21 cellular contexts compared by ENCODE assay signal in the genomic region with DNA sequence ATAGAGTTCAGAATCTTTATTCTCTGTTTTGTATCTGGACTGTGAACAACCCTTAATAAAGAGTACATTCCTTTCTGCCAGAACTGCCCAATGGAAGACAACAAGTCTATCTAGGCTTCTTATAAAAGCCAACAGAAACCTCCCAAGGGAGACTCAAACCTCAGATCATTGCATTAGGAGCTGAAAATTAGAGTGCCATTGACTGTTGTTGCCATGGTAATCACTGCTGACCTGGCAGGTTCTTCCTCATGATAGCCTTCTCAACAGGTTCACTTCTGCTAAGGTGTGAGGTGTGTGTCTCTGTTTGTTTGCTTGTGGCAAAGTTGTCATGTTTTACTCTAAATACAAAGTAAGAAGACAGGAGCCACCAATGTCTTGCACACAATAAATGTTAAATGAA.
DNase-seq lines count a peak whose midpoint lies in the region; TF ChIP-seq lines count a peak whose summit lies in the region.
"Had no signal": no experiment of that assay in that cellular context is flagged by ENCODE, and none has a peak within 500 bp of the region (broad histone marks: within the 10 kb centered on the region; RNA-seq: fewer than 3 reads in every experiment).

No MANE protein-coding gene starts in this region.

- H3K27ac Mint-ChIP-seq in endodermal cell, result no peak overlapping the region
- no peak overlapping the region for H3K27ac Mint-ChIP-seq in activated CD4-positive, alpha-beta T cell treated with anti-CD3 and anti-CD28 coated beads, Interleukin-2, amount 10 ng/mL, durations not matched to agents 7 days and 5 days
- H3K27ac Mint-ChIP-seq: activated naive CD8-positive, alpha-beta T cell treated with anti-CD3 and anti-CD28 coated beads for 36 hours; activated T-helper 17 cell treated with anti-CD3 and anti-CD28 coated beads, Interleukin-2, amount 50 U/mL, for 72 hours; neural progenitor cell had no signal

- H3K27me3 Mint-ChIP-seq in endodermal cell (ENCODE audit: insufficient read depth), result no peaks in the 10 kb centered on the region
- H3K27me3 Mint-ChIP-seq in activated CD4-positive, alpha-beta T cell treated with anti-CD3 and anti-CD28 coated beads, Interleukin-2, amount 10 ng/mL, durations not matched to agents 7 days and 5 days, result peaks cover 12% of the 10 kb centered on the region

- H3K4me1 Mint-ChIP-seq in endodermal cell, result peaks cover 30% of the 10 kb centered on the region
- H3K4me1 Mint-ChIP-seq in activated CD4-positive, alpha-beta T cell treated with anti-CD3 and anti-CD28 coated beads, Interleukin-2, amount 10 ng/mL, durations not matched to agents 7 days and 5 days, result no peaks in the 10 kb centered on the region
- H3K4me1 Mint-ChIP-seq: activated naive CD8-positive, alpha-beta T cell treated with anti-CD3 and anti-CD28 coated beads for 36 hours; activated T-helper 17 cell treated with anti-CD3 and anti-CD28 coated beads, Interleukin-2, amount 50 U/mL, for 72 hours had no signal

- H3K36me3 ChIP-seq in endodermal cell (ENCODE audit: control insufficient read depth, insufficient read depth, low read length), result no peaks in the 10 kb centered on the region
- H3K36me3 ChIP-seq: neural progenitor cell, right lobe of liver, thoracic aorta had no signal

- H3K4me1 ChIP-seq in endodermal cell (ENCODE audit: control insufficient read depth, insufficient read depth, low read length), result no peaks in the 10 kb centered on the region
- H3K4me1 ChIP-seq: right lobe of liver had no signal

- no peak overlapping the region for H3K4me3 Mint-ChIP-seq in endodermal cell
- no peak overlapping the region for H3K4me3 Mint-ChIP-seq in activated CD4-positive, alpha-beta T cell treated with anti-CD3 and anti-CD28 coated beads, Interleukin-2, amount 10 ng/mL, durations not matched to agents 7 days and 5 days
- H3K4me3 Mint-ChIP-seq: activated naive CD8-positive, alpha-beta T cell treated with anti-CD3 and anti-CD28 coated beads for 36 hours; activated T-helper 17 cell treated with anti-CD3 and anti-CD28 coated beads, Interleukin-2, amount 50 U/mL, for 72 hours; neural progenitor cell had no signal

- no peak overlapping the region for H3K27ac ChIP-seq in endodermal cell (ENCODE audit: low read depth, low read length)
- H3K27ac ChIP-seq: C4-2B, neural progenitor cell, right lobe of liver, thoracic aorta had no signal

- POLR2A ChIA-PET in activated CD4-positive, alpha-beta T cell treated with anti-CD3 and anti-CD28 coated beads, Interleukin-2, amount 10 ng/mL, durations not matched to agents 7 days and 5 days (lab: Charles Lee), result no interaction called here

- no peaks in the 10 kb centered on the region for H3K27me3 ChIP-seq in endodermal cell (ENCODE audit: control insufficient read depth, insufficient read depth, low read length, poor library complexity, severe bottlenecking)
- H3K27me3 ChIP-seq: neural progenitor cell, right lobe of liver had no signal

- H3K4me3 ChIP-seq in endodermal cell (ENCODE audit: low read length), result no peak overlapping the region
- H3K4me3 ChIP-seq: lung, neural progenitor cell, right lobe of liver, thoracic aorta had no signal

- CTCF ChIA-PET in activated CD4-positive, alpha-beta T cell treated with anti-CD3 and anti-CD28 coated beads, Interleukin-2, amount 10 ng/mL, durations not matched to agents 7 days and 5 days (lab: Charles Lee), result no interaction called here

- H3K36me3 Mint-ChIP-seq in endodermal cell (ENCODE audit: low read depth), result no peaks in the 10 kb centered on the region
- no peaks in the 10 kb centered on the region for H3K36me3 Mint-ChIP-seq in activated CD4-positive, alpha-beta T cell treated with anti-CD3 and anti-CD28 coated beads, Interleukin-2, amount 10 ng/mL, durations not matched to agents 7 days and 5 days (ENCODE audit: low read depth)
- H3K36me3 Mint-ChIP-seq: activated naive CD8-positive, alpha-beta T cell treated with anti-CD3 and anti-CD28 coated beads for 36 hours; neural progenitor cell had no signal

- no peak overlapping the region for H3K9ac ChIP-seq in endodermal cell (ENCODE audit: extremely low read depth, low read length, poor library complexity, severe bottlenecking)
- H3K9ac ChIP-seq: neural progenitor cell had no signal

- no peak for TF ChIP-seq CTCF in endodermal cell (conservative IDR thresholded peaks at IDR 0.05)

- H3K9me3 Mint-ChIP-seq in endodermal cell, result no peaks in the 10 kb centered on the region
- H3K9me3 Mint-ChIP-seq in activated CD4-positive, alpha-beta T cell treated with anti-CD3 and anti-CD28 coated beads, Interleukin-2, amount 10 ng/mL, durations not matched to agents 7 days and 5 days, result no peaks in the 10 kb centered on the region
- H3K9me3 Mint-ChIP-seq: activated naive CD8-positive, alpha-beta T cell treated with anti-CD3 and anti-CD28 coated beads for 36 hours; activated T-helper 17 cell treated with anti-CD3 and anti-CD28 coated beads, Interleukin-2, amount 50 U/mL, for 72 hours; neural progenitor cell had no signal

- H3K9me3 ChIP-seq in endodermal cell (ENCODE audit: control insufficient read depth, low read length), result no peaks in the 10 kb centered on the region
- H3K9me3 ChIP-seq: right lobe of liver, thoracic aorta had no signal

- in situ Hi-C loops in ACHN (cut with HindIII; ENCODE audit: low pct_ligation_motif_present, low pct_unique_long_range_greater_than_20kb, low sequenced_read_pairs), result no loop called here

- DNase-seq in DMS153 treated with DMSO at 0.1 percent for 48 hours (lab: John Stamatoyannopoulos, UW; ENCODE audit: unreplicated experiment) (peak; percentile 78), NCI-H128 (lab: John Stamatoyannopoulos, UW; ENCODE audit: unreplicated experiment) (peak; percentile 82), NCI-H2107 treated with DMSO at 0.1 percent for 48 hours (lab: John Stamatoyannopoulos, UW; ENCODE audit: unreplicated experiment) (peak; percentile 89), endodermal cell (peak; percentile 51), iPS-NIHi7 (ENCODE audit: extremely low spot score) (no peak), ACHN (no peak)
- DNase-seq in activated CD4-positive, alpha-beta T cell treated with anti-CD3 and anti-CD28 coated beads, Interleukin-2, amount 10 ng/mL, durations not matched to agents 7 days and 5 days, result no peak
- DNase-seq: activated CD8-positive, alpha-beta memory T cell treated with anti-CD3 and anti-CD28 coated beads, Interleukin-2, amount 50 U/mL, for 4 hours; activated naive CD8-positive, alpha-beta T cell treated with anti-CD3 and anti-CD28 coated beads for 36 hours; caudate nucleus; dermis blood vessel endothelial cell; IMR-90; kidney; OCI-M1; right lobe of liver; stimulated activated naive CD8-positive, alpha-beta T cell treated with anti-CD3 and anti-CD28 coated beads, Interleukin-15, Interleukin-2, amounts not matched to agents 100 U/mL and 50 U/mL, for 24 hours had no signal

Comparison
In these comparisons a context has a peak if more than half of its experiments do, and no peak if none do; other contexts are left out.
1. DNase-seq: peak in DMS153 treated with DMSO at 0.1 percent for 48 hours (single experiment), NCI-H128 (single experiment), NCI-H2107 treated with DMSO at 0.1 percent for 48 hours (single experiment) and endodermal cell (single experiment); none in iPS-NIHi7 (single experiment), ACHN (single experiment) and activated CD4-positive, alpha-beta T cell treated with anti-CD3 and anti-CD28 coated beads, Interleukin-2, amount 10 ng/mL, durations not matched to agents 7 days and 5 days (single experiment).